ENCODE assay signal across 10 cellular contexts in genomic region chr10:7491949-7492659, GRCh38.
DNase-seq lines count a peak whose midpoint lies in the region; ATAC-seq and TF ChIP-seq lines count a peak whose summit lies in the region.
"Had no signal": no experiment of that assay in that cellular context is flagged by ENCODE, and none has a peak within 500 bp of the region (broad histone marks: within the 10 kb centered on the region; RNA-seq: fewer than 3 reads in every experiment).

No MANE protein-coding gene starts in this region.

- H3K4me1 Mint-ChIP-seq in activated T-helper 1 cell treated with anti-CD3 and anti-CD28 coated beads, Interleukin-12 subunit alpha, Interleukin-12 subunit beta, Interleukin-2, Interleukin-4 antibody, amounts not matched to agents 30 ng/mL and 10 ng/mL and 1 ng/mL, durations not matched to agents 14 hours and 24 hours and 36 hours (ENCODE audit: low read depth): peaks cover 77% of the 10 kb centered on the region

- H3K27me3 ChIP-seq in foreskin keratinocyte: peaks cover 11% of the 10 kb centered on the region

- no peaks in the 10 kb centered on the region for H3K27me3 Mint-ChIP-seq in activated T-helper 1 cell treated with anti-CD3 and anti-CD28 coated beads, Interleukin-12 subunit alpha, Interleukin-12 subunit beta, Interleukin-2, Interleukin-4 antibody, amounts not matched to agents 30 ng/mL and 10 ng/mL and 1 ng/mL, durations not matched to agents 14 hours and 24 hours and 36 hours (ENCODE audit: insufficient read depth)

- no peak overlapping the region for H3K27ac ChIP-seq in foreskin keratinocyte
- H3K27ac ChIP-seq: prostate gland had no signal

- intact Hi-C loops in activated T-helper 1 cell treated with anti-CD3 and anti-CD28 coated beads, Interleukin-12 subunit alpha, Interleukin-12 subunit beta, Interleukin-2, Interleukin-4 antibody, amounts not matched to agents 30 ng/mL and 10 ng/mL and 1 ng/mL, durations not matched to agents 14 hours and 24 hours and 36 hours (cut with micrococcal nuclease): no loop called here

- TF ChIP-seq CTCF in foreskin keratinocyte (conservative IDR thresholded peaks at IDR 0.05): no peak

- no peak for DNase-seq in activated T-helper 1 cell treated with anti-CD3 and anti-CD28 coated beads, Interleukin-12 subunit alpha, Interleukin-12 subunit beta, Interleukin-2, Interleukin-4 antibody, amounts not matched to agents 30 ng/mL and 10 ng/mL and 1 ng/mL, durations not matched to agents 14 hours and 24 hours and 36 hours (ENCODE audit: low spot score)
- DNase-seq in dermis blood vessel endothelial cell (no peak), NCI-H526 treated with DMSO at 0.1 percent for 48 hours (lab: John Stamatoyannopoulos, UW) (no peak), NCI-H128 (lab: John Stamatoyannopoulos, UW; ENCODE audit: unreplicated experiment) (no peak), foreskin keratinocyte (no peak)
- DNase-seq: NCI-H1105 treated with DMSO at 0.1 percent for 48 hours had no signal

- H3K4me1 ChIP-seq in foreskin keratinocyte: no peaks in the 10 kb centered on the region
- H3K4me1 ChIP-seq: prostate gland had no signal

- peaks cover 19% of the 10 kb centered on the region for H3K36me3 Mint-ChIP-seq in activated T-helper 1 cell treated with anti-CD3 and anti-CD28 coated beads, Interleukin-12 subunit alpha, Interleukin-12 subunit beta, Interleukin-2, Interleukin-4 antibody, amounts not matched to agents 30 ng/mL and 10 ng/mL and 1 ng/mL, durations not matched to agents 14 hours and 24 hours and 36 hours (ENCODE audit: low read depth)

- ATAC-seq in GM18502 (IDR thresholded peaks at IDR 0.05; ENCODE audit: poor library complexity, unreplicated experiment): peak; percentile 91
- ATAC-seq in GM21367 (IDR thresholded peaks at IDR 0.05; ENCODE audit: unreplicated experiment): peak; percentile 85
- peak; percentile 93 for ATAC-seq in HG03175 (IDR thresholded peaks at IDR 0.05; ENCODE audit: unreplicated experiment)
- ATAC-seq in foreskin keratinocyte: no peak

- peaks cover 11% of the 10 kb centered on the region for H3K9me3 Mint-ChIP-seq in activated T-helper 1 cell treated with anti-CD3 and anti-CD28 coated beads, Interleukin-12 subunit alpha, Interleukin-12 subunit beta, Interleukin-2, Interleukin-4 antibody, amounts not matched to agents 30 ng/mL and 10 ng/mL and 1 ng/mL, durations not matched to agents 14 hours and 24 hours and 36 hours

- peak overlapping the region; percentile 57 for H3K27ac Mint-ChIP-seq in activated T-helper 1 cell treated with anti-CD3 and anti-CD28 coated beads, Interleukin-12 subunit alpha, Interleukin-12 subunit beta, Interleukin-2, Interleukin-4 antibody, amounts not matched to agents 30 ng/mL and 10 ng/mL and 1 ng/mL, durations not matched to agents 14 hours and 24 hours and 36 hours

- peak overlapping the region; percentile 62 for H3K4me3 Mint-ChIP-seq in activated T-helper 1 cell treated with anti-CD3 and anti-CD28 coated beads, Interleukin-12 subunit alpha, Interleukin-12 subunit beta, Interleukin-2, Interleukin-4 antibody, amounts not matched to agents 30 ng/mL and 10 ng/mL and 1 ng/mL, durations not matched to agents 14 hours and 24 hours and 36 hours
